Comparison of ENCODE assay signal across 17 cellular contexts in genomic region chr2:74873678-74874640, GRCh38. TPM values are rescaled to one million over a fixed set of nuclear protein-coding genes. Genes with fewer than 3 reads are reported as not detected.
A peak's percentile ranks its signal among the peaks of the same experiment; 100 is the strongest.
DNase-seq lines count a peak whose midpoint lies in the region; ATAC-seq and TF ChIP-seq lines count a peak whose summit lies in the region.
"Had no signal": no experiment of that assay in that cellular context is flagged by ENCODE, and none has a peak within 500 bp of the region (broad histone marks: within the 10 kb centered on the region; RNA-seq: fewer than 3 reads in every experiment).

No MANE protein-coding gene starts in this region.

- H3K9me2 ChIP-seq in Karpas-422 (replicated peaks; ENCODE audit: insufficient read depth, low read length), result no peaks in the 10 kb centered on the region

- H3K9me3 Mint-ChIP-seq in HFFc6, result no peaks in the 10 kb centered on the region
- H3K9me3 Mint-ChIP-seq in dendritic cell treated with granulocyte-macrophage colony-stimulating factor and Interleukin-4, amounts not matched to agents 40 ng/mL and 50 ng/mL, for 4 days, result no peaks in the 10 kb centered on the region
- H3K9me3 Mint-ChIP-seq: activated T-helper 2 cell treated with anti-CD3 and anti-CD28 coated beads, Interferon-gamma antibody, Interleukin-2, Interleukin-4, amounts not matched to agents 10 μg/mL and 5 μg/mL and 100 μg/mL, durations not matched to agents 14 hours and 24 hours and 36 hours; natural killer cell had no signal

- peaks cover 45% of the 10 kb centered on the region for H3K4me1 ChIP-seq in ACC112 (ENCODE audit: control insufficient read depth, insufficient read depth, low read length, unreplicated experiment)
- H3K4me1 ChIP-seq in ovary (ENCODE audit: insufficient read depth), result peaks cover 42% of the 10 kb centered on the region
- peaks cover 7% of the 10 kb centered on the region; the same call in 1 of the 2 replicates for H3K4me1 ChIP-seq in Karpas-422 (ENCODE audit: low read length)

- intact Hi-C loops in dendritic cell treated with granulocyte-macrophage colony-stimulating factor and Interleukin-4, amounts not matched to agents 40 ng/mL and 50 ng/mL, for 4 days (cut with micrococcal nuclease), result no loop called here
- intact Hi-C loops in ovary (cut with DNase I), result loop anchor here in 2 of 4 donors (2.0 kb wide), 1 partner anchor 39 kb away; the partner anchor contains the start of gene HK2 (in 2 of the 2)

- H3K9ac ChIP-seq in Karpas-422 (ENCODE audit: low read length), result no peak overlapping the region

- TF ChIP-seq POLR2A in ovary (IDR thresholded peaks at IDR 0.05), result no peak

- 77 to 80% (median 77%) methylated on average over 26 of the region's 26 CpGs for WGBS in ovary, 3 donors

- TF ChIP-seq EP300 in ovary (IDR thresholded peaks at IDR 0.05), result no peak

- no peak for TF ChIP-seq CTCF in HFFc6 (IDR thresholded peaks at IDR 0.05)
- no peak for TF ChIP-seq CTCF in ovary (IDR thresholded peaks at IDR 0.05)

- no peak for ATAC-seq in GM19395 (IDR thresholded peaks at IDR 0.05; ENCODE audit: unreplicated experiment)
- ATAC-seq: activated CD8-positive, alpha-beta T cell treated with anti-CD3 and anti-CD28 coated beads, Interleukin-2, amount 10 ng/mL, durations not matched to agents 7 days and 5 days had no signal

- H3K36me3 ChIP-seq in ACC112 (ENCODE audit: insufficient read depth, low read length), result peaks cover 21% of the 10 kb centered on the region
- no peaks in the 10 kb centered on the region for H3K36me3 ChIP-seq in ovary
- peaks cover 69% of the 10 kb centered on the region for H3K36me3 ChIP-seq in Karpas-422 (ENCODE audit: insufficient read depth, low read length)

- peaks cover 11% of the 10 kb centered on the region for H3K79me2 ChIP-seq in ACC112 (ENCODE audit: control insufficient read depth, insufficient read depth, low read length, unreplicated experiment)
- H3K79me2 ChIP-seq in Karpas-422 (ENCODE audit: low read length), result peaks cover 49% of the 10 kb centered on the region

- peak overlapping the region; percentile 93; the same call in 1 of the 2 replicates for H3K27ac Mint-ChIP-seq in HFFc6
- H3K27ac Mint-ChIP-seq in dendritic cell treated with granulocyte-macrophage colony-stimulating factor and Interleukin-4, amounts not matched to agents 40 ng/mL and 50 ng/mL, for 4 days, result peak overlapping the region; percentile 50
- H3K27ac Mint-ChIP-seq: natural killer cell had no signal

- no peak overlapping the region for H3K4me3 Mint-ChIP-seq in HFFc6
- no peak overlapping the region for H3K4me3 Mint-ChIP-seq in dendritic cell treated with granulocyte-macrophage colony-stimulating factor and Interleukin-4, amounts not matched to agents 40 ng/mL and 50 ng/mL, for 4 days
- H3K4me3 Mint-ChIP-seq: activated CD8-positive, alpha-beta T cell treated with anti-CD3 and anti-CD28 coated beads, Interleukin-2, amount 10 ng/mL, durations not matched to agents 7 days and 5 days; natural killer cell had no signal

- peaks cover 42% of the 10 kb centered on the region for H3K36me3 Mint-ChIP-seq in HFFc6 (ENCODE audit: low read depth)
- peaks cover 69% of the 10 kb centered on the region for H3K36me3 Mint-ChIP-seq in dendritic cell treated with granulocyte-macrophage colony-stimulating factor and Interleukin-4, amounts not matched to agents 40 ng/mL and 50 ng/mL, for 4 days (ENCODE audit: low read depth)
- H3K36me3 Mint-ChIP-seq: natural killer cell had no signal

- H2AFZ ChIP-seq in ACC112 (ENCODE audit: low read length, unreplicated experiment), result no peak overlapping the region
- H2AFZ ChIP-seq in Karpas-422 (ENCODE audit: low read length), result no peak overlapping the region

- H3K27me3 ChIP-seq in ACC112 (ENCODE audit: insufficient read depth, low read length) (no peaks in the 10 kb centered on the region), ovary (no peaks in the 10 kb centered on the region), Karpas-422 (ENCODE audit: low read length) (no peaks in the 10 kb centered on the region)

- H3K4me2 ChIP-seq in Karpas-422 (ENCODE audit: low read depth, low read length, poor library complexity, severe bottlenecking), result no peak overlapping the region

- H3K4me3 ChIP-seq in ACC112 (ENCODE audit: low read depth, low read length), result no peak overlapping the region
- H3K4me3 ChIP-seq in ovary, result no peak overlapping the region
- H3K4me3 ChIP-seq in Karpas-422 (ENCODE audit: low read length), result no peak overlapping the region

- peaks cover 46% of the 10 kb centered on the region for H4K20me1 ChIP-seq in Karpas-422 (ENCODE audit: insufficient read depth, low read depth, low read length)

- H3K4me1 Mint-ChIP-seq in HFFc6 (ENCODE audit: low read depth), result peaks cover 38% of the 10 kb centered on the region
- peaks cover 61% of the 10 kb centered on the region for H3K4me1 Mint-ChIP-seq in dendritic cell treated with granulocyte-macrophage colony-stimulating factor and Interleukin-4, amounts not matched to agents 40 ng/mL and 50 ng/mL, for 4 days (ENCODE audit: low read depth)
- H3K4me1 Mint-ChIP-seq: natural killer cell had no signal

- no peaks in the 10 kb centered on the region for H3K9me3 ChIP-seq in ovary
- H3K9me3 ChIP-seq in Karpas-422 (ENCODE audit: low read length), result no peaks in the 10 kb centered on the region

- H3K27ac ChIP-seq in ACC112 (ENCODE audit: low read depth, low read length) (peak overlapping the region; percentile 77), ovary (peak overlapping the region; percentile 55 to 65), Karpas-422 (ENCODE audit: low read length) (no peak overlapping the region)

- DNase-seq in HFFc6, result no peak
- DNase-seq in ovary, result peak in 2 of 5 donors; percentile 38 to 46
- DNase-seq in hippocampal formation (lab: John Stamatoyannopoulos, UW), result no peak
- DNase-seq in Karpas-422, result no peak
- no peak for DNase-seq in midbrain (lab: John Stamatoyannopoulos, UW)
- DNase-seq: activated CD8-positive, alpha-beta T cell treated with anti-CD3 and anti-CD28 coated beads, Interleukin-2, amount 10 ng/mL, durations not matched to agents 7 days and 5 days; dermis blood vessel endothelial cell; erythroblast; natural killer cell; NCI-H1694 treated with DMSO at 0.1 percent for 48 hours; NCI-H345; NK-92 treated with Interleukin-12 subunit alpha and Interleukin-12 subunit beta, amount 100 ng/mL, for 24 hours; stimulated activated naive CD4-positive, alpha-beta T cell had no signal

- no peaks in the 10 kb centered on the region for H3K27me3 Mint-ChIP-seq in HFFc6 (ENCODE audit: insufficient read depth)
- H3K27me3 Mint-ChIP-seq in dendritic cell treated with granulocyte-macrophage colony-stimulating factor and Interleukin-4, amounts not matched to agents 40 ng/mL and 50 ng/mL, for 4 days, result no peaks in the 10 kb centered on the region

RNA-seq across cellular contexts. Expression of gene HK2, which starts 40.0 kb away (rescaled TPM):
- total RNA-seq in HFFc6 (2021; fragmentation: NEBNext Ultra II Directional; extraction: Animal tissue kit (Norgen Biotek cat#: 25700)), result 10 to 100 TPM; 26.2 to 51.3 (median 28.4) TPM
- 10 to 100 TPM; 11.8 to 39.4 (median 28.9) TPM for total RNA-seq in ovary
- 10 to 100 TPM; 19.0 to 46.7 TPM for polyA plus RNA-seq in ovary
- total RNA-seq in Karpas-422 (2014; rRNA removed; shearing (Covaris generic); ENCODE audit: low replicate concordance), result 80.7 and 111 TPM in 2 replicates
